ENCODE assay signal across 20 cellular contexts in genomic region chr6:38157905-38158304, GRCh38.
"Had no signal": no experiment of that assay in that cellular context is flagged by ENCODE, and none has a peak within 500 bp of the region (broad histone marks: within the 10 kb centered on the region; RNA-seq: fewer than 3 reads in every experiment).

No MANE protein-coding gene starts in this region.

- H3K4me1 Mint-ChIP-seq: mesothelial cell of epicardium had no signal

- H3K4me3 Mint-ChIP-seq: activated naive CD8-positive, alpha-beta T cell; mesothelial cell of epicardium; natural killer cell treated with Interleukin-12 subunit alpha and Interleukin-12 subunit beta and Interleukin-15 and Interleukin-18, amount 100 ng/mL, for 72 hours had no signal

- H3K9me3 ChIP-seq: vagina had no signal

- H3K27me3 ChIP-seq: brain microvascular endothelial cell, tibial nerve, vagina had no signal

- DNase-seq: brain microvascular endothelial cell; central memory CD4-positive, alpha-beta T cell; erythroblast; foreskin melanocyte; glutamatergic neuron; hippocampal formation; left cardiac atrium; nucleus accumbens; stimulated activated CD8-positive, alpha-beta memory T cell treated with anti-CD3 and anti-CD28 coated beads, Interleukin-4, amount 100 ng/mL, for 48 hours; stimulated activated naive CD4-positive, alpha-beta T cell treated with Interleukin-2 at 50 U/mL for 16 hours; T-helper 1 cell had no signal

- H3K4me3 ChIP-seq: coronary artery, tibial nerve, vagina had no signal

- FAIRE-seq: endometrium, islet of Langerhans had no signal

- H3K4me1 ChIP-seq: vagina had no signal

- H3K27ac Mint-ChIP-seq: activated naive CD8-positive, alpha-beta T cell; mesothelial cell of epicardium had no signal

- H3K27ac ChIP-seq: brain microvascular endothelial cell, coronary artery, tibial nerve, vagina had no signal

- H3K27me3 Mint-ChIP-seq: activated naive CD8-positive, alpha-beta T cell; natural killer cell treated with Interleukin-12 subunit alpha and Interleukin-12 subunit beta and Interleukin-15 and Interleukin-18, amount 100 ng/mL, for 72 hours had no signal

- H3K9me3 Mint-ChIP-seq: natural killer cell treated with Interleukin-12 subunit alpha and Interleukin-12 subunit beta and Interleukin-15 and Interleukin-18, amount 100 ng/mL, for 72 hours had no signal

- H3K36me3 ChIP-seq: vagina had no signal

- ATAC-seq: activated CD4-positive, CD25-positive, alpha-beta regulatory T cell treated with anti-CD3 and anti-CD28 coated beads, Interleukin-2, amount 50 U/mL, for 24 hours; left cardiac atrium; natural killer cell treated with Interleukin-12 subunit alpha and Interleukin-12 subunit beta and Interleukin-15 and Interleukin-18, amount 100 ng/mL, for 72 hours had no signal

- H3K36me3 Mint-ChIP-seq: natural killer cell treated with Interleukin-12 subunit alpha and Interleukin-12 subunit beta and Interleukin-15 and Interleukin-18, amount 100 ng/mL, for 72 hours had no signal
